ENCODE assay signal across 1 cellular context in the genomic region with DNA sequence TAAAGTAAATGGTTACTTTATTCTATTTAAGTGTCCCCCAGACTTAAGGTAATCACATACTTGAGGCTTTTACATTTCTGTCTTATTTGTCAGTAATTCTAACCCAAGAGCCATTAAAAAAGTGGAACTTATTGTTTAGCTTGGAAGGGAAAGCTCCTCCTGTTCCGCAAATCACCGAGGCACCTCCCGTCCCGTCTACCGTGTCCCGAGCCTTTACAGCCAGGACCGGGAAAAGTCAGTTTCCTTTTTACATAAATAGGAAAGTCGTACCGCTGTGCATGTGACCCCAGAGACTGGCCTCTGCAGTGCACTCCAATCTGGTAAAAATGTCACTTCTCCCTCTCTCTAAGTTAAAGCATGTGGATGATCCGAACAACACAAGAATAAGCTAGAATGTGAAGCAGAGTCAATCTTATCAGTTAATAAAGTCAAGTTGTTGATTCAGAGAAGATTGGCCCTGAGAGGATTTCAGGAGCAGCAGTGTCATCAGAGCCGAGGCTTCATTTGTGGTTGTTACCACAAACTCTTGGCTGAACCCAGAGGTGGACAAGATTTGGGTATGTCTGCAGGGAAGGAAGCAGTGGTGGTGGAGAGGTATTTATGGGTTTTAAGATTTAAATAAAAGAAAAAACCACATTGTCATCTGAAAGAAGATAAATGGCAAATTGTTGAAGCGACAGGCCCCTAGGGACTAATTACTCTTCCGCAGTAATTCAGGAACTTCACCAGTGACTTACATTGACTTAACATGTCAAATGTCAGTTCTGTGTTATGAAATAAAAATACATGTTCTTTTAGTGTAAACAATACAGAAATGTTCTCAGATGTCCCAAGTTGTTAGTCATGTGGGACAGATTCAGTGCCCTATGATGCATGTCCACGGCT.
TF ChIP-seq lines count a peak whose summit lies in the region.

No MANE protein-coding gene starts in this region.

TF ChIP-seq in WTC11, 78 proteins besides CTCF, POLR2A, EP300 and RAD21 (continued from another document):
- TF ChIP-seq, protein P1, sequence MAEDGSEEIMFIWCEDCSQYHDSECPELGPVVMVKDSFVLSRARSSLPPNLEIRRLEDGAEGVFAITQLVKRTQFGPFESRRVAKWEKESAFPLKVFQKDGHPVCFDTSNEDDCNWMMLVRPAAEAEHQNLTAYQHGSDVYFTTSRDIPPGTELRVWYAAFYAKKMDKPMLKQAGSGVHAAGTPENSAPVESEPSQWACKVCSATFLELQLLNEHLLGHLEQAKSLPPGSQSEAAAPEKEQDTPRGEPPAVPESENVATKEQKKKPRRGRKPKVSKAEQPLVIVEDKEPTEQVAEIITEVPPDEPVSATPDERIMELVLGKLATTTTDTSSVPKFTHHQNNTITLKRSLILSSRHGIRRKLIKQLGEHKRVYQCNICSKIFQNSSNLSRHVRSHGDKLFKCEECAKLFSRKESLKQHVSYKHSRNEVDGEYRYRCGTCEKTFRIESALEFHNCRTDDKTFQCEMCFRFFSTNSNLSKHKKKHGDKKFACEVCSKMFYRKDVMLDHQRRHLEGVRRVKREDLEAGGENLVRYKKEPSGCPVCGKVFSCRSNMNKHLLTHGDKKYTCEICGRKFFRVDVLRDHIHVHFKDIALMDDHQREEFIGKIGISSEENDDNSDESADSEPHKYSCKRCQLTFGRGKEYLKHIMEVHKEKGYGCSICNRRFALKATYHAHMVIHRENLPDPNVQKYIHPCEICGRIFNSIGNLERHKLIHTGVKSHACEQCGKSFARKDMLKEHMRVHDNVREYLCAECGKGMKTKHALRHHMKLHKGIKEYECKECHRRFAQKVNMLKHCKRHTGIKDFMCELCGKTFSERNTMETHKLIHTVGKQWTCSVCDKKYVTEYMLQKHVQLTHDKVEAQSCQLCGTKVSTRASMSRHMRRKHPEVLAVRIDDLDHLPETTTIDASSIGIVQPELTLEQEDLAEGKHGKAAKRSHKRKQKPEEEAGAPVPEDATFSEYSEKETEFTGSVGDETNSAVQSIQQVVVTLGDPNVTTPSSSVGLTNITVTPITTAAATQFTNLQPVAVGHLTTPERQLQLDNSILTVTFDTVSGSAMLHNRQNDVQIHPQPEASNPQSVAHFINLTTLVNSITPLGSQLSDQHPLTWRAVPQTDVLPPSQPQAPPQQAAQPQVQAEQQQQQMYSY (CRISPR knock-in tag; IDR thresholded peaks at IDR 0.05), result no peak
- no peak for TF ChIP-seq JAZF1 (CRISPR knock-in tag; IDR thresholded peaks at IDR 0.05)
- TF ChIP-seq STAT6 (CRISPR knock-in tag; conservative IDR thresholded peaks at IDR 0.05; ENCODE audit: low read depth), result no peak
- TF ChIP-seq, protein P2, sequence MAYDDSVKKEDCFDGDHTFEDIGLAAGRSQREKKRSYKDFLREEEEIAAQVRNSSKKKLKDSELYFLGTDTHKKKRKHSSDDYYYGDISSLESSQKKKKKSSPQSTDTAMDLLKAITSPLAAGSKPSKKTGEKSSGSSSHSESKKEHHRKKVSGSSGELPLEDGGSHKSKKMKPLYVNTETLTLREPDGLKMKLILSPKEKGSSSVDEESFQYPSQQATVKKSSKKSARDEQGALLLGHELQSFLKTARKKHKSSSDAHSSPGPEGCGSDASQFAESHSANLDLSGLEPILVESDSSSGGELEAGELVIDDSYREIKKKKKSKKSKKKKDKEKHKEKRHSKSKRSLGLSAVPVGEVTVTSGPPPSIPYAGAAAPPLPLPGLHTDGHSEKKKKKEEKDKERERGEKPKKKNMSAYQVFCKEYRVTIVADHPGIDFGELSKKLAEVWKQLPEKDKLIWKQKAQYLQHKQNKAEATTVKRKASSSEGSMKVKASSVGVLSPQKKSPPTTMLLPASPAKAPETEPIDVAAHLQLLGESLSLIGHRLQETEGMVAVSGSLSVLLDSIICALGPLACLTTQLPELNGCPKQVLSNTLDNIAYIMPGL (CRISPR knock-in tag; IDR thresholded peaks at IDR 0.05), result no peak
- no peak for TF ChIP-seq HMGA2 (CRISPR knock-in tag; IDR thresholded peaks at IDR 0.05)
- no peak for TF ChIP-seq SMAD4 (CRISPR knock-in tag; IDR thresholded peaks at IDR 0.05)
- TF ChIP-seq NR3C1 (CRISPR knock-in tag; conservative IDR thresholded peaks at IDR 0.05; ENCODE audit: low read depth), result no peak
TF ChIP-seq in WTC11: peak in this region for 0.
